ENCODE assay signal across 11 cellular contexts in the genomic region with DNA sequence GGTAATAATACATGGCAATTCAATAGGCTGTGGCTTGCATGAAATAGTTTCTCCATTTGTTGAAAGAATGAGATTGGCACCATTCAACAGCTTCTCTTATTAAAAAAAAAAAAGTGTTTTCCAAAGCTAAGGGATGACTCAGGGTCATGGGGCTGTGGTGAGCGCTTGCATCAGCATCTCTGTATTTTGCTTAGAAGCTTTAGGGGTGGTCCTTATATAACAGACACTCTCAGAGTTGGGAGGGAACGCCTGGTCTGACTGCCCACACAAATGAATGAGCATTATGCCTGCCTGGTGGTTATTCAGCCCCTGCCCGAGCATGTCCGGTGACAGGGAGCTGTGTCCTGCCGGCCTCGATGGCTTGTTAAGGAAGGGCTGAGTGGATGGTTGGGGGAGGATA.
DNase-seq lines count a peak whose midpoint lies in the region; ATAC-seq and TF ChIP-seq lines count a peak whose summit lies in the region.
"Had no signal": no experiment of that assay in that cellular context is flagged by ENCODE, and none has a peak within 500 bp of the region (broad histone marks: within the 10 kb centered on the region; RNA-seq: fewer than 3 reads in every experiment).

No MANE protein-coding gene starts in this region.

- no peak for ATAC-seq in natural killer cell treated with Interleukin-12 subunit alpha and Interleukin-12 subunit beta and Interleukin-15 and Interleukin-18, amount 100 ng/mL, for 72 hours
- no peak for ATAC-seq in effector memory CD8-positive, alpha-beta T cell (replicated peaks)
- ATAC-seq: natural killer cell had no signal

- H3K36me3 Mint-ChIP-seq in natural killer cell treated with Interleukin-12 subunit alpha and Interleukin-12 subunit beta and Interleukin-15 and Interleukin-18, amount 100 ng/mL, for 72 hours = no peaks in the 10 kb centered on the region
- peaks cover 3% of the 10 kb centered on the region for H3K36me3 Mint-ChIP-seq in effector memory CD8-positive, alpha-beta T cell (ENCODE audit: insufficient read depth)
- H3K36me3 Mint-ChIP-seq: natural killer cell had no signal

- no peak overlapping the region for H3K4me3 ChIP-seq in epithelial cell of esophagus (ENCODE audit: low read length)

- peak; percentile 90 for DNase-seq in Daoy (ENCODE audit: low read depth)
- peak; percentile 50 for DNase-seq in NOMO-1 treated with DMSO at 0.1 percent for 48 hours (lab: John Stamatoyannopoulos, UW; ENCODE audit: unreplicated experiment)
- peak; percentile 86 for DNase-seq in epithelial cell of esophagus (ENCODE audit: low read depth)
- DNase-seq in posterior vena cava (ENCODE audit: low spot score) = peak; percentile 86
- DNase-seq in natural killer cell treated with Interleukin-12 subunit alpha and Interleukin-12 subunit beta and Interleukin-15 and Interleukin-18, amount 100 ng/mL, for 72 hours (ENCODE audit: low spot score) = no peak
- no peak for DNase-seq in effector memory CD8-positive, alpha-beta T cell
- DNase-seq in GM13977 (ENCODE audit: low spot score) = no peak
- no peak for DNase-seq in DMS79 treated with DMSO at 0.1 percent for 48 hours (lab: John Stamatoyannopoulos, UW)
- DNase-seq: natural killer cell; NCI-H446; stimulated activated naive CD4-positive, alpha-beta T cell had no signal

- H3K27ac Mint-ChIP-seq in natural killer cell treated with Interleukin-12 subunit alpha and Interleukin-12 subunit beta and Interleukin-15 and Interleukin-18, amount 100 ng/mL, for 72 hours = no peak overlapping the region
- no peak overlapping the region for H3K27ac Mint-ChIP-seq in effector memory CD8-positive, alpha-beta T cell
- H3K27ac Mint-ChIP-seq: natural killer cell had no signal

- in situ Hi-C loops in GM13977 (cut with MboI; ENCODE audit: low pct_unique_long_range_greater_than_20kb, low sequenced_read_pairs, unreplicated experiment) = no loop called here

- H3K9me3 Mint-ChIP-seq in natural killer cell treated with Interleukin-12 subunit alpha and Interleukin-12 subunit beta and Interleukin-15 and Interleukin-18, amount 100 ng/mL, for 72 hours = no peaks in the 10 kb centered on the region
- no peaks in the 10 kb centered on the region for H3K9me3 Mint-ChIP-seq in effector memory CD8-positive, alpha-beta T cell
- H3K9me3 Mint-ChIP-seq: natural killer cell had no signal

- intact Hi-C loops in posterior vena cava (cut with DNase I) = no loop called here

- H3K4me3 Mint-ChIP-seq in natural killer cell treated with Interleukin-12 subunit alpha and Interleukin-12 subunit beta and Interleukin-15 and Interleukin-18, amount 100 ng/mL, for 72 hours = no peak overlapping the region
- H3K4me3 Mint-ChIP-seq in effector memory CD8-positive, alpha-beta T cell = no peak overlapping the region
- H3K4me3 Mint-ChIP-seq: natural killer cell had no signal

- peaks cover 4 to 5% of the 10 kb centered on the region in 2 donors for H3K27me3 Mint-ChIP-seq in natural killer cell treated with Interleukin-12 subunit alpha and Interleukin-12 subunit beta and Interleukin-15 and Interleukin-18, amount 100 ng/mL, for 72 hours
- peaks cover 10 to 15% of the 10 kb centered on the region in 2 donors for H3K27me3 Mint-ChIP-seq in effector memory CD8-positive, alpha-beta T cell

- TF ChIP-seq CTCF in epithelial cell of esophagus (IDR thresholded peaks at IDR 0.05; ENCODE audit: insufficient read depth, low read depth, low read length, missing control alignments) (no peak), GM13977 (IDR thresholded peaks at IDR 0.05; ENCODE audit: extremely low read depth, insufficient read depth, missing control alignments) (no peak)

- no peaks in the 10 kb centered on the region for H3K4me1 Mint-ChIP-seq in natural killer cell treated with Interleukin-12 subunit alpha and Interleukin-12 subunit beta and Interleukin-15 and Interleukin-18, amount 100 ng/mL, for 72 hours (ENCODE audit: low read depth in 2 of 2)
- no peaks in the 10 kb centered on the region for H3K4me1 Mint-ChIP-seq in effector memory CD8-positive, alpha-beta T cell (ENCODE audit: low read depth in 2 of 2)
- H3K4me1 Mint-ChIP-seq: natural killer cell had no signal

Comparison
In these comparisons a context has a peak if more than half of its experiments do, and no peak if none do; other contexts are left out.
1. DNase-seq: peak in Daoy (single experiment), NOMO-1 treated with DMSO at 0.1 percent for 48 hours (single experiment), epithelial cell of esophagus (single experiment) and posterior vena cava (single experiment); none in natural killer cell treated with Interleukin-12 subunit alpha and Interleukin-12 subunit beta and Interleukin-15 and Interleukin-18, amount 100 ng/mL, for 72 hours (single experiment), effector memory CD8-positive, alpha-beta T cell (0 of 3), GM13977 (single experiment) and DMS79 treated with DMSO at 0.1 percent for 48 hours (single experiment).